1 cellular context compared by ENCODE assay signal in genomic region chr7:98213874-98214810, GRCh38.
TF ChIP-seq lines count a peak whose summit lies in the region.

No MANE protein-coding gene starts in this region.

TF ChIP-seq in IMR-90, 13 proteins besides CTCF, POLR2A, EP300 and RAD21:
- TF ChIP-seq USF2 (IDR thresholded peaks at IDR 0.05; ENCODE audit: low read depth, low read length) (no peak), SMC3 (IDR thresholded peaks at IDR 0.05; ENCODE audit: low read depth, low read length) (no peak), BHLHE40 (IDR thresholded peaks at IDR 0.05; ENCODE audit: low read depth, low read length) (no peak), ELK1 (IDR thresholded peaks at IDR 0.05; ENCODE audit: borderline replicate concordance, low read depth, low read length) (no peak), MXI1 (IDR thresholded peaks at IDR 0.05; ENCODE audit: borderline replicate concordance, low read depth, low read length) (no peak), FOS (IDR thresholded peaks at IDR 0.05; ENCODE audit: low read depth, low read length) (no peak), RFX5 (IDR thresholded peaks at IDR 0.05; ENCODE audit: low read depth, low read length) (no peak)
